ENCODE assay signal across 1 cellular context in genomic region chr16:188674-189073, GRCh38.
TF ChIP-seq lines count a peak whose summit lies in the region.

No MANE protein-coding gene starts in this region.

TF ChIP-seq in GM23338, 12 proteins besides CTCF, POLR2A, EP300 and RAD21:
- no peak for TF ChIP-seq JUNB (IDR thresholded peaks at IDR 0.05; ENCODE audit: unreplicated experiment)
- no peak for TF ChIP-seq STAT1 (IDR thresholded peaks at IDR 0.05; ENCODE audit: unreplicated experiment)
- TF ChIP-seq, protein P1, sequence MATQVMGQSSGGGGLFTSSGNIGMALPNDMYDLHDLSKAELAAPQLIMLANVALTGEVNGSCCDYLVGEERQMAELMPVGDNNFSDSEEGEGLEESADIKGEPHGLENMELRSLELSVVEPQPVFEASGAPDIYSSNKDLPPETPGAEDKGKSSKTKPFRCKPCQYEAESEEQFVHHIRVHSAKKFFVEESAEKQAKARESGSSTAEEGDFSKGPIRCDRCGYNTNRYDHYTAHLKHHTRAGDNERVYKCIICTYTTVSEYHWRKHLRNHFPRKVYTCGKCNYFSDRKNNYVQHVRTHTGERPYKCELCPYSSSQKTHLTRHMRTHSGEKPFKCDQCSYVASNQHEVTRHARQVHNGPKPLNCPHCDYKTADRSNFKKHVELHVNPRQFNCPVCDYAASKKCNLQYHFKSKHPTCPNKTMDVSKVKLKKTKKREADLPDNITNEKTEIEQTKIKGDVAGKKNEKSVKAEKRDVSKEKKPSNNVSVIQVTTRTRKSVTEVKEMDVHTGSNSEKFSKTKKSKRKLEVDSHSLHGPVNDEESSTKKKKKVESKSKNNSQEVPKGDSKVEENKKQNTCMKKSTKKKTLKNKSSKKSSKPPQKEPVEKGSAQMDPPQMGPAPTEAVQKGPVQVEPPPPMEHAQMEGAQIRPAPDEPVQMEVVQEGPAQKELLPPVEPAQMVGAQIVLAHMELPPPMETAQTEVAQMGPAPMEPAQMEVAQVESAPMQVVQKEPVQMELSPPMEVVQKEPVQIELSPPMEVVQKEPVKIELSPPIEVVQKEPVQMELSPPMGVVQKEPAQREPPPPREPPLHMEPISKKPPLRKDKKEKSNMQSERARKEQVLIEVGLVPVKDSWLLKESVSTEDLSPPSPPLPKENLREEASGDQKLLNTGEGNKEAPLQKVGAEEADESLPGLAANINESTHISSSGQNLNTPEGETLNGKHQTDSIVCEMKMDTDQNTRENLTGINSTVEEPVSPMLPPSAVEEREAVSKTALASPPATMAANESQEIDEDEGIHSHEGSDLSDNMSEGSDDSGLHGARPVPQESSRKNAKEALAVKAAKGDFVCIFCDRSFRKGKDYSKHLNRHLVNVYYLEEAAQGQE (IDR thresholded peaks at IDR 0.05; ENCODE audit: unreplicated experiment) = no peak
- no peak for TF ChIP-seq EZH2 (IDR thresholded peaks at IDR 0.05; ENCODE audit: low read depth, unreplicated experiment)
- TF ChIP-seq, protein P2, sequence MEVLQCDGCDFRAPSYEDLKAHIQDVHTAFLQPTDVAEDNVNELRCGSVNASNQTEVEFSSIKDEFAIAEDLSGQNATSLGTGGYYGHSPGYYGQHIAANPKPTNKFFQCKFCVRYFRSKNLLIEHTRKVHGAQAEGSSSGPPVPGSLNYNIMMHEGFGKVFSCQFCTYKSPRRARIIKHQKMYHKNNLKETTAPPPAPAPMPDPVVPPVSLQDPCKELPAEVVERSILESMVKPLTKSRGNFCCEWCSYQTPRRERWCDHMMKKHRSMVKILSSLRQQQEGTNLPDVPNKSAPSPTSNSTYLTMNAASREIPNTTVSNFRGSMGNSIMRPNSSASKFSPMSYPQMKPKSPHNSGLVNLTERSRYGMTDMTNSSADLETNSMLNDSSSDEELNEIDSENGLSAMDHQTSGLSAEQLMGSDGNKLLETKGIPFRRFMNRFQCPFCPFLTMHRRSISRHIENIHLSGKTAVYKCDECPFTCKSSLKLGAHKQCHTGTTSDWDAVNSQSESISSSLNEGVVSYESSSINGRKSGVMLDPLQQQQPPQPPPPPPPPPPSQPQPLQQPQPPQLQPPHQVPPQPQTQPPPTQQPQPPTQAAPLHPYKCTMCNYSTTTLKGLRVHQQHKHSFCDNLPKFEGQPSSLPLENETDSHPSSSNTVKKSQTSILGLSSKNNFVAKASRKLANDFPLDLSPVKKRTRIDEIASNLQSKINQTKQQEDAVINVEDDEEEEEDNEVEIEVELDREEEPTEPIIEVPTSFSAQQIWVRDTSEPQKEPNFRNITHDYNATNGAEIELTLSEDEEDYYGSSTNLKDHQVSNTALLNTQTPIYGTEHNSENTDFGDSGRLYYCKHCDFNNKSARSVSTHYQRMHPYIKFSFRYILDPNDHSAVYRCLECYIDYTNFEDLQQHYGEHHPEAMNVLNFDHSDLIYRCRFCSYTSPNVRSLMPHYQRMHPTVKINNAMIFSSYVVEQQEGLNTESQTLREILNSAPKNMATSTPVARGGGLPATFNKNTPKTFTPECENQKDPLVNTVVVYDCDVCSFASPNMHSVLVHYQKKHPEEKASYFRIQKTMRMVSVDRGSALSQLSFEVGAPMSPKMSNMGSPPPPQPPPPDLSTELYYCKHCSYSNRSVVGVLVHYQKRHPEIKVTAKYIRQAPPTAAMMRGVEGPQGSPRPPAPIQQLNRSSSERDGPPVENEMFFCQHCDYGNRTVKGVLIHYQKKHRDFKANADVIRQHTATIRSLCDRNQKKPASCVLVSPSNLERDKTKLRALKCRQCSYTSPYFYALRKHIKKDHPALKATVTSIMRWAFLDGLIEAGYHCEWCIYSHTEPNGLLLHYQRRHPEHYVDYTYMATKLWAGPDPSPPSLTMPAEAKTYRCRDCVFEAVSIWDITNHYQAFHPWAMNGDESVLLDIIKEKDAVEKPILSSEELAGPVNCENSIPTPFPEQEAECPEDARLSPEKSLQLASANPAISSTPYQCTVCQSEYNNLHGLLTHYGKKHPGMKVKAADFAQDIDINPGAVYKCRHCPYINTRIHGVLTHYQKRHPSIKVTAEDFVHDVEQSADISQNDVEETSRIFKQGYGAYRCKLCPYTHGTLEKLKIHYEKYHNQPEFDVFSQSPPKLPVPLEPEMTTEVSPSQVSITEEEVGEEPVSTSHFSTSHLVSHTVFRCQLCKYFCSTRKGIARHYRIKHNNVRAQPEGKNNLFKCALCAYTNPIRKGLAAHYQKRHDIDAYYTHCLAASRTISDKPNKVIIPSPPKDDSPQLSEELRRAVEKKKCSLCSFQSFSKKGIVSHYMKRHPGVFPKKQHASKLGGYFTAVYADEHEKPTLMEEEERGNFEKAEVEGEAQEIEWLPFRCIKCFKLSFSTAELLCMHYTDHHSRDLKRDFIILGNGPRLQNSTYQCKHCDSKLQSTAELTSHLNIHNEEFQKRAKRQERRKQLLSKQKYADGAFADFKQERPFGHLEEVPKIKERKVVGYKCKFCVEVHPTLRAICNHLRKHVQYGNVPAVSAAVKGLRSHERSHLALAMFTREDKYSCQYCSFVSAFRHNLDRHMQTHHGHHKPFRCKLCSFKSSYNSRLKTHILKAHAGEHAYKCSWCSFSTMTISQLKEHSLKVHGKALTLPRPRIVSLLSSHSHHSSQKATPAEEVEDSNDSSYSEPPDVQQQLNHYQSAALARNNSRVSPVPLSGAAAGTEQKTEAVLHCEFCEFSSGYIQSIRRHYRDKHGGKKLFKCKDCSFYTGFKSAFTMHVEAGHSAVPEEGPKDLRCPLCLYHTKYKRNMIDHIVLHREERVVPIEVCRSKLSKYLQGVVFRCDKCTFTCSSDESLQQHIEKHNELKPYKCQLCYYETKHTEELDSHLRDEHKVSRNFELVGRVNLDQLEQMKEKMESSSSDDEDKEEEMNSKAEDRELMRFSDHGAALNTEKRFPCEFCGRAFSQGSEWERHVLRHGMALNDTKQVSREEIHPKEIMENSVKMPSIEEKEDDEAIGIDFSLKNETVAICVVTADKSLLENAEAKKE (CRISPR knock-in tag; IDR thresholded peaks at IDR 0.05) = no peak
- TF ChIP-seq POLR2AphosphoS5 (IDR thresholded peaks at IDR 0.05; ENCODE audit: low read depth) = no peak
- no peak for TF ChIP-seq EZH2phosphoT487 (IDR thresholded peaks at IDR 0.05; ENCODE audit: unreplicated experiment)
- no peak for TF ChIP-seq ZNF331 (CRISPR knock-in tag; IDR thresholded peaks at IDR 0.05; ENCODE audit: low read depth)
- no peak for TF ChIP-seq NANOG (IDR thresholded peaks at IDR 0.05; ENCODE audit: borderline replicate concordance)
- no peak for TF ChIP-seq ZNF114 (CRISPR knock-in tag; IDR thresholded peaks at IDR 0.05)
